11 cellular contexts compared by ENCODE assay signal in genomic region chrX:28659269-28659668, GRCh38.
A peak's percentile ranks its signal among the peaks of the same experiment; 100 is the strongest.
DNase-seq lines count a peak whose midpoint lies in the region; ATAC-seq and TF ChIP-seq lines count a peak whose summit lies in the region.
"Had no signal": no experiment of that assay in that cellular context is flagged by ENCODE, and none has a peak within 500 bp of the region (broad histone marks: within the 10 kb centered on the region; RNA-seq: fewer than 3 reads in every experiment).

No MANE protein-coding gene starts in this region.

- H2BK5ac ChIP-seq in mesendoderm (ENCODE audit: low read length), result no peak overlapping the region

- WGBS in mesendoderm (ENCODE audit: extremely low coverage, insufficient coverage, low lambda C conversion rate), result no CpG with 5 or more reads among the region's 23 CpGs

- no peak overlapping the region for H3K9ac ChIP-seq in mesendoderm (ENCODE audit: low read length)

- no peak overlapping the region for H2AK5ac ChIP-seq in mesendoderm (ENCODE audit: low read length)

- no peaks in the 10 kb centered on the region for H3K4me1 Mint-ChIP-seq in WTC11
- H3K4me1 Mint-ChIP-seq in activated naive CD8-positive, alpha-beta T cell treated with anti-CD3 and anti-CD28 coated beads for 36 hours, result no peaks in the 10 kb centered on the region

- ATAC-seq in WTC11 (peak; percentile 84), HG03139 (IDR thresholded peaks at IDR 0.05; ENCODE audit: unreplicated experiment) (no peak)

- no peak overlapping the region for H3K4ac ChIP-seq in mesendoderm (ENCODE audit: low read depth, low read length)

- no peak overlapping the region for H3K56ac ChIP-seq in mesendoderm (ENCODE audit: low read length)

- POLR2A ChIA-PET in WTC11 (lab: Charles Lee), result interaction anchor here (0.6 kb wide), 1 partner anchor 1482 kb away, joined by 4 read pairs; no protein-coding TSS in a partner anchor

- H4K5ac ChIP-seq in mesendoderm (ENCODE audit: low read length), result no peak overlapping the region

- H3K27ac ChIP-seq in mesendoderm (ENCODE audit: low read depth, low read length), result no peak overlapping the region

- H3K18ac ChIP-seq in mesendoderm (ENCODE audit: low read length), result no peak overlapping the region

- no peaks in the 10 kb centered on the region for H3K79me1 ChIP-seq in mesendoderm (ENCODE audit: low read length)

- no peak overlapping the region for H4K8ac ChIP-seq in mesendoderm (ENCODE audit: low read depth, low read length)

- no peak overlapping the region for H3K27ac Mint-ChIP-seq in WTC11
- H3K27ac Mint-ChIP-seq in activated naive CD8-positive, alpha-beta T cell treated with anti-CD3 and anti-CD28 coated beads for 36 hours, result no peak overlapping the region

- peaks cover 75% of the 10 kb centered on the region for H3K27me3 Mint-ChIP-seq in WTC11 (ENCODE audit: low read depth)
- H3K27me3 Mint-ChIP-seq in activated naive CD8-positive, alpha-beta T cell treated with anti-CD3 and anti-CD28 coated beads for 36 hours, result no peaks in the 10 kb centered on the region

- peak; percentile 53 for TF ChIP-seq CTCF in WTC11 (IDR thresholded peaks at IDR 0.05)

- DNase-seq in NCI-H82 (lab: John Stamatoyannopoulos, UW) (peak; percentile 31), NCI-H82 treated with DMSO at 0.1 percent for 48 hours (lab: John Stamatoyannopoulos, UW; ENCODE audit: unreplicated experiment) (no peak), HK-2 (ENCODE audit: unreplicated experiment) (peak; percentile 71), WTC11 (ENCODE audit: low spot score) (peak; percentile 53), mesendoderm (peak; percentile 57), mesenteric fat pad (ENCODE audit: low spot score) (no peak)
- DNase-seq in activated naive CD8-positive, alpha-beta T cell treated with anti-CD3 and anti-CD28 coated beads for 36 hours, result no peak
- DNase-seq: GF-D8, occipital lobe, SIG-M5 had no signal

- no peak overlapping the region for H3K4me2 ChIP-seq in mesendoderm (ENCODE audit: low read length)

- H3K79me2 ChIP-seq in mesendoderm (ENCODE audit: control insufficient read depth, insufficient read depth, low read length), result no peaks in the 10 kb centered on the region

- no peak overlapping the region for H3K4me3 ChIP-seq in mesendoderm (ENCODE audit: low read length)

- no peak overlapping the region for H3K23ac ChIP-seq in mesendoderm (ENCODE audit: low read length)

- no peak overlapping the region for H3K4me3 Mint-ChIP-seq in WTC11
- no peak overlapping the region for H3K4me3 Mint-ChIP-seq in activated naive CD8-positive, alpha-beta T cell treated with anti-CD3 and anti-CD28 coated beads for 36 hours

- CTCF ChIA-PET in WTC11 (lab: Charles Lee), result interaction anchor here (0.6 to 1.0 kb wide), 5 partner anchors 13 to 432 kb away, joined by 3 to 6 read pairs (median 3); no protein-coding TSS in a partner anchor

- H2BK120ac ChIP-seq in mesendoderm (ENCODE audit: low read depth, low read length), result no peak overlapping the region

- no peaks in the 10 kb centered on the region for H3K4me1 ChIP-seq in mesendoderm (ENCODE audit: control insufficient read depth, low read depth, low read length)

- no peaks in the 10 kb centered on the region for H3K36me3 Mint-ChIP-seq in WTC11
- no peaks in the 10 kb centered on the region for H3K36me3 Mint-ChIP-seq in activated naive CD8-positive, alpha-beta T cell treated with anti-CD3 and anti-CD28 coated beads for 36 hours

- H3K27me3 ChIP-seq in mesendoderm (ENCODE audit: insufficient read depth, low read length, poor library complexity), result no peaks in the 10 kb centered on the region

- no peaks in the 10 kb centered on the region for H3K36me3 ChIP-seq in mesendoderm (ENCODE audit: control insufficient read depth, insufficient read depth, low read length)

- 0 out of 2 replicates have a peak, but pooled peaks cover 3% of the 10 kb centered on the region for H3K9me3 Mint-ChIP-seq in WTC11
- no peaks in the 10 kb centered on the region for H3K9me3 Mint-ChIP-seq in activated naive CD8-positive, alpha-beta T cell treated with anti-CD3 and anti-CD28 coated beads for 36 hours

- no peak overlapping the region for H2BK15ac ChIP-seq in mesendoderm (replicated peaks; ENCODE audit: low read depth)

TF ChIP-seq in WTC11, 78 proteins besides CTCF, POLR2A, EP300 and RAD21:
- no peak for TF ChIP-seq E2F5 (CRISPR knock-in tag; IDR thresholded peaks at IDR 0.05)
- no peak for TF ChIP-seq NFE2L1 (CRISPR knock-in tag; IDR thresholded peaks at IDR 0.05)
- no peak for TF ChIP-seq AR (CRISPR knock-in tag; IDR thresholded peaks at IDR 0.05)
- no peak for TF ChIP-seq ZNF423 (CRISPR knock-in tag; IDR thresholded peaks at IDR 0.05)
- TF ChIP-seq ELF4 (CRISPR knock-in tag; IDR thresholded peaks at IDR 0.05; ENCODE audit: low read depth), result no peak
- no peak for TF ChIP-seq ZNF671 (CRISPR knock-in tag; IDR thresholded peaks at IDR 0.05)
- no peak for TF ChIP-seq ZNF512 (CRISPR knock-in tag; IDR thresholded peaks at IDR 0.05; ENCODE audit: borderline replicate concordance)

Comparison
In these comparisons a context has a peak if more than half of its experiments do, and no peak if none do; other contexts are left out.
1. DNase-seq: peak in NCI-H82 (single experiment), HK-2 (single experiment), WTC11 (single experiment) and mesendoderm (single experiment); none in NCI-H82 treated with DMSO at 0.1 percent for 48 hours (single experiment), activated naive CD8-positive, alpha-beta T cell treated with anti-CD3 and anti-CD28 coated beads for 36 hours (single experiment) and mesenteric fat pad (single experiment).